Comparison of ENCODE assay signal across 16 cellular contexts in the genomic region with DNA sequence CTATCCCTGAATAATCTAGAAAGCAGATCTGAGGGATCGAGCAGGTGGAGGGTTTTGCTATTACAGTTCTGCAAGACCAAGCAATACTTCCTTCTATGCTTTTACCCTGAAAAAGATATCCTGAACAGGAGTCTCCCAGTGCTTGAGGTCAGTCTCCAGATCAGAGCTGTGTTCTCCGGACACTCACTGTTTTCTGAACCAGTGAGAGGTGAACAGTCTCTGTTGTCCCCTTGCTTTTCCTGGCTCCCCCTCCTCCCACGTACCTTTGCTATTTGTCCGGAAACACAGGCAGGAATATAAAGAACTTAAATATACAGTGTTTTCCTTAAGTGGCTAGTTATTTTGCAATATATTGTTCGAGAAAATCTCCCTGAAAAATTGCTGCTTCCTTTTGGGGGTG.
DNase-seq lines count a peak whose midpoint lies in the region; ATAC-seq and TF ChIP-seq lines count a peak whose summit lies in the region.
"Had no signal": no experiment of that assay in that cellular context is flagged by ENCODE, and none has a peak within 500 bp of the region (broad histone marks: within the 10 kb centered on the region; RNA-seq: fewer than 3 reads in every experiment).

No MANE protein-coding gene starts in this region.

- peak; percentile 54 for DNase-seq in NCI-H2227 treated with DMSO at 0.1 percent for 48 hours (lab: John Stamatoyannopoulos, UW)
- DNase-seq in NCI-H2227 (lab: John Stamatoyannopoulos, UW; ENCODE audit: unreplicated experiment) = no peak
- peak; percentile 65 for DNase-seq in dermis blood vessel endothelial cell
- DNase-seq in left lung = no peak
- no peak for DNase-seq in osteoblast (ENCODE audit: insufficient read length, low spot score, missing footprints)
- no peak for DNase-seq in stimulated activated CD4-positive, alpha-beta T cell treated with anti-CD3 and anti-CD28 coated beads, Interleukin-2, amount 100 ng/mL, for 24 hours
- no peak for DNase-seq in NCI-H510A treated with DMSO at 0.1 percent for 48 hours (lab: John Stamatoyannopoulos, UW)
- DNase-seq: AML-193, DMS53, GF-D8, GM23248, H7 had no signal

- TF ChIP-seq CTCF in left lung (IDR thresholded peaks at IDR 0.05) (no peak), osteoblast (IDR thresholded peaks at IDR 0.05; ENCODE audit: extremely low read depth, low read depth, low read length) (no peak)

- H3K9me3 ChIP-seq in left lung (no peaks in the 10 kb centered on the region), osteoblast (ENCODE audit: low read depth, low read length) (no peaks in the 10 kb centered on the region)
- H3K9me3 ChIP-seq: BLaER1 had no signal

- H3K4me1 ChIP-seq in left lung = no peaks in the 10 kb centered on the region
- H3K4me1 ChIP-seq in osteoblast (ENCODE audit: insufficient read depth, low read length) = no peaks in the 10 kb centered on the region

- H3K4me3 ChIP-seq in left lung (no peak overlapping the region), osteoblast (ENCODE audit: insufficient read depth, low read length) (no peak overlapping the region)
- H3K4me3 ChIP-seq: BLaER1, GM23248 had no signal

- H3K27ac ChIP-seq in left lung (no peak overlapping the region), osteoblast (ENCODE audit: low read depth, low read length) (no peak overlapping the region)
- H3K27ac ChIP-seq: 22Rv1, BLaER1, GM23248, HL-60 had no signal

- H2AFZ ChIP-seq in osteoblast (ENCODE audit: low read length) = peak overlapping the region; percentile 47
- H2AFZ ChIP-seq: GM23248 had no signal

- no peak overlapping the region for H3K4me2 ChIP-seq in osteoblast (ENCODE audit: insufficient read depth, low read length)
- H3K4me2 ChIP-seq: BLaER1 had no signal

- H3K27me3 ChIP-seq in left lung = no peaks in the 10 kb centered on the region
- H3K27me3 ChIP-seq in osteoblast (ENCODE audit: insufficient read depth, low read length) = no peaks in the 10 kb centered on the region
- H3K27me3 ChIP-seq: BLaER1 had no signal

- H3K36me3 ChIP-seq in left lung (no peaks in the 10 kb centered on the region), osteoblast (ENCODE audit: insufficient read depth, low read length) (no peaks in the 10 kb centered on the region)
- H3K36me3 ChIP-seq: BLaER1 had no signal

- H3K79me2 ChIP-seq in osteoblast (ENCODE audit: insufficient read depth, low read length) = no peaks in the 10 kb centered on the region

- no peaks in the 10 kb centered on the region for H4K20me1 ChIP-seq in osteoblast (ENCODE audit: insufficient read depth, low read length)
- H4K20me1 ChIP-seq: BLaER1 had no signal

- ATAC-seq in left lung (peak; percentile 12), GM19463 (IDR thresholded peaks at IDR 0.05; ENCODE audit: unreplicated experiment) (no peak)

- intact Hi-C loops in left lung (cut with DNase I) = no loop called here

Comparison
In these comparisons a context has a peak if more than half of its experiments do, and no peak if none do; other contexts are left out.
1. DNase-seq: peak in NCI-H2227 treated with DMSO at 0.1 percent for 48 hours (single experiment) and dermis blood vessel endothelial cell (single experiment); none in NCI-H2227 (single experiment), left lung (0 of 2), osteoblast (single experiment), stimulated activated CD4-positive, alpha-beta T cell treated with anti-CD3 and anti-CD28 coated beads, Interleukin-2, amount 100 ng/mL, for 24 hours (0 of 2) and NCI-H510A treated with DMSO at 0.1 percent for 48 hours (single experiment).